In genomic region chr1:61270761-61271411, GRCh38 we compare ENCODE assay signal across 15 cellular contexts.
DNase-seq lines count a peak whose midpoint lies in the region; ATAC-seq, FAIRE-seq and TF ChIP-seq lines count a peak whose summit lies in the region.
"Had no signal": no experiment of that assay in that cellular context is flagged by ENCODE, and none has a peak within 500 bp of the region (broad histone marks: within the 10 kb centered on the region; RNA-seq: fewer than 3 reads in every experiment).

No MANE protein-coding gene starts in this region.

- H3K27me3 Mint-ChIP-seq in activated T-helper 17 cell treated with anti-CD3 and anti-CD28 coated beads, Interleukin-2, amount 50 U/mL, for 72 hours = no peaks in the 10 kb centered on the region
- H3K27me3 Mint-ChIP-seq: CD4-positive, alpha-beta memory T cell had no signal

- H3K4me1 ChIP-seq in ACC112 (ENCODE audit: control insufficient read depth, insufficient read depth, low read length, unreplicated experiment) (peaks cover 45% of the 10 kb centered on the region), spleen (peaks cover 0 to 5% (median 0%) of the 10 kb centered on the region in 6 donors)

- H3K4me3 ChIP-seq in ACC112 (ENCODE audit: low read depth, low read length) = peak overlapping the region; percentile 5; the same call in 1 of the 2 replicates
- no peak overlapping the region for H3K4me3 ChIP-seq in spleen
- H3K4me3 ChIP-seq: gastroesophageal sphincter, stomach had no signal

- TF ChIP-seq POLR2A in H54 (IDR thresholded peaks at IDR 0.05; ENCODE audit: low read depth, low read length) = no peak
- no peak for TF ChIP-seq POLR2A in spleen (IDR thresholded peaks at IDR 0.05)

- H3K27ac ChIP-seq in ACC112 (ENCODE audit: low read depth, low read length) (peak overlapping the region; percentile 55), substantia nigra (ENCODE audit: low read depth, low read length, poor library complexity, severe bottlenecking) (no peak overlapping the region), spleen (no peak overlapping the region)
- H3K27ac ChIP-seq: gastroesophageal sphincter, RWPE1, stomach had no signal

- H3K36me3 Mint-ChIP-seq in activated T-helper 17 cell treated with anti-CD3 and anti-CD28 coated beads, Interleukin-2, amount 50 U/mL, for 72 hours (ENCODE audit: low read depth) = no peaks in the 10 kb centered on the region
- H3K36me3 Mint-ChIP-seq: CD4-positive, alpha-beta memory T cell had no signal

- intact Hi-C loops in spleen (cut with DNase I; ENCODE audit: low total_unique reads) = no loop called here

- H3K4me3 Mint-ChIP-seq in activated T-helper 17 cell treated with anti-CD3 and anti-CD28 coated beads, Interleukin-2, amount 50 U/mL, for 72 hours = peak overlapping the region; percentile 49

- TF ChIP-seq CTCF in spleen (IDR thresholded peaks at IDR 0.05 in 8 of 11, conservative IDR thresholded peaks at IDR 0.05 in 3 of 11) = no peak

- H3K4me1 Mint-ChIP-seq in activated T-helper 17 cell treated with anti-CD3 and anti-CD28 coated beads, Interleukin-2, amount 50 U/mL, for 72 hours = peaks cover 22% of the 10 kb centered on the region

- H3K36me3 ChIP-seq in ACC112 (ENCODE audit: insufficient read depth, low read length) (no peaks in the 10 kb centered on the region), spleen (no peaks in the 10 kb centered on the region)
- H3K36me3 ChIP-seq: gastroesophageal sphincter, stomach had no signal

- H3K27me3 ChIP-seq in ACC112 (ENCODE audit: insufficient read depth, low read length) (no peaks in the 10 kb centered on the region), spleen (replicated peaks in 1 of 7) (no peaks in the 10 kb centered on the region)
- H3K27me3 ChIP-seq: gastroesophageal sphincter, stomach had no signal

- H3K9me3 ChIP-seq in spleen = no peaks in the 10 kb centered on the region
- H3K9me3 ChIP-seq: gastroesophageal sphincter, stomach had no signal

- 72 to 87% (median 77%) methylated on average over 8 of the region's 8 CpGs for WGBS in spleen, 5 donors

- ATAC-seq in activated T-helper 17 cell treated with anti-CD3 and anti-CD28 coated beads, Interleukin-2, amount 50 U/mL, for 72 hours (replicated peaks) = peak; percentile 86
- ATAC-seq: gastroesophageal sphincter had no signal

- H2AFZ ChIP-seq in ACC112 (ENCODE audit: low read length, unreplicated experiment) = no peak overlapping the region

- peaks cover under 1% of the 10 kb centered on the region for H3K79me2 ChIP-seq in ACC112 (ENCODE audit: control insufficient read depth, insufficient read depth, low read length, unreplicated experiment)

- DNase-seq in H54 (ENCODE audit: insufficient read length, low spot score) (no peak), iris pigment epithelial cell (ENCODE audit: low read depth) (peak; percentile 91), substantia nigra (lab: John Stamatoyannopoulos, UW) (no peak), DMS153 treated with DMSO at 0.1 percent for 48 hours (lab: John Stamatoyannopoulos, UW; ENCODE audit: unreplicated experiment) (no peak), spleen (no peak)
- DNase-seq: effector CD8-positive, alpha-beta T cell; KG1; NCI-H1436; NCI-H774; stomach had no signal

- H3K9me3 Mint-ChIP-seq in activated T-helper 17 cell treated with anti-CD3 and anti-CD28 coated beads, Interleukin-2, amount 50 U/mL, for 72 hours = no peaks in the 10 kb centered on the region
- H3K9me3 Mint-ChIP-seq: CD4-positive, alpha-beta memory T cell had no signal

- H3K27ac Mint-ChIP-seq in activated T-helper 17 cell treated with anti-CD3 and anti-CD28 coated beads, Interleukin-2, amount 50 U/mL, for 72 hours = peak overlapping the region; percentile 88
- H3K27ac Mint-ChIP-seq: CD4-positive, alpha-beta memory T cell had no signal

- peak; percentile 6 for FAIRE-seq in H54 (lab: Jason Lieb, UNC)
